1 cellular context compared by ENCODE assay signal in genomic region chr2:42116195-42117181, GRCh38.
TF ChIP-seq lines count a peak whose summit lies in the region.

No MANE protein-coding gene starts in this region.

TF ChIP-seq in HepG2, 621 proteins besides CTCF, POLR2A, EP300 and RAD21 (continued from another document and continues in another):
- TF ChIP-seq, protein P1, sequence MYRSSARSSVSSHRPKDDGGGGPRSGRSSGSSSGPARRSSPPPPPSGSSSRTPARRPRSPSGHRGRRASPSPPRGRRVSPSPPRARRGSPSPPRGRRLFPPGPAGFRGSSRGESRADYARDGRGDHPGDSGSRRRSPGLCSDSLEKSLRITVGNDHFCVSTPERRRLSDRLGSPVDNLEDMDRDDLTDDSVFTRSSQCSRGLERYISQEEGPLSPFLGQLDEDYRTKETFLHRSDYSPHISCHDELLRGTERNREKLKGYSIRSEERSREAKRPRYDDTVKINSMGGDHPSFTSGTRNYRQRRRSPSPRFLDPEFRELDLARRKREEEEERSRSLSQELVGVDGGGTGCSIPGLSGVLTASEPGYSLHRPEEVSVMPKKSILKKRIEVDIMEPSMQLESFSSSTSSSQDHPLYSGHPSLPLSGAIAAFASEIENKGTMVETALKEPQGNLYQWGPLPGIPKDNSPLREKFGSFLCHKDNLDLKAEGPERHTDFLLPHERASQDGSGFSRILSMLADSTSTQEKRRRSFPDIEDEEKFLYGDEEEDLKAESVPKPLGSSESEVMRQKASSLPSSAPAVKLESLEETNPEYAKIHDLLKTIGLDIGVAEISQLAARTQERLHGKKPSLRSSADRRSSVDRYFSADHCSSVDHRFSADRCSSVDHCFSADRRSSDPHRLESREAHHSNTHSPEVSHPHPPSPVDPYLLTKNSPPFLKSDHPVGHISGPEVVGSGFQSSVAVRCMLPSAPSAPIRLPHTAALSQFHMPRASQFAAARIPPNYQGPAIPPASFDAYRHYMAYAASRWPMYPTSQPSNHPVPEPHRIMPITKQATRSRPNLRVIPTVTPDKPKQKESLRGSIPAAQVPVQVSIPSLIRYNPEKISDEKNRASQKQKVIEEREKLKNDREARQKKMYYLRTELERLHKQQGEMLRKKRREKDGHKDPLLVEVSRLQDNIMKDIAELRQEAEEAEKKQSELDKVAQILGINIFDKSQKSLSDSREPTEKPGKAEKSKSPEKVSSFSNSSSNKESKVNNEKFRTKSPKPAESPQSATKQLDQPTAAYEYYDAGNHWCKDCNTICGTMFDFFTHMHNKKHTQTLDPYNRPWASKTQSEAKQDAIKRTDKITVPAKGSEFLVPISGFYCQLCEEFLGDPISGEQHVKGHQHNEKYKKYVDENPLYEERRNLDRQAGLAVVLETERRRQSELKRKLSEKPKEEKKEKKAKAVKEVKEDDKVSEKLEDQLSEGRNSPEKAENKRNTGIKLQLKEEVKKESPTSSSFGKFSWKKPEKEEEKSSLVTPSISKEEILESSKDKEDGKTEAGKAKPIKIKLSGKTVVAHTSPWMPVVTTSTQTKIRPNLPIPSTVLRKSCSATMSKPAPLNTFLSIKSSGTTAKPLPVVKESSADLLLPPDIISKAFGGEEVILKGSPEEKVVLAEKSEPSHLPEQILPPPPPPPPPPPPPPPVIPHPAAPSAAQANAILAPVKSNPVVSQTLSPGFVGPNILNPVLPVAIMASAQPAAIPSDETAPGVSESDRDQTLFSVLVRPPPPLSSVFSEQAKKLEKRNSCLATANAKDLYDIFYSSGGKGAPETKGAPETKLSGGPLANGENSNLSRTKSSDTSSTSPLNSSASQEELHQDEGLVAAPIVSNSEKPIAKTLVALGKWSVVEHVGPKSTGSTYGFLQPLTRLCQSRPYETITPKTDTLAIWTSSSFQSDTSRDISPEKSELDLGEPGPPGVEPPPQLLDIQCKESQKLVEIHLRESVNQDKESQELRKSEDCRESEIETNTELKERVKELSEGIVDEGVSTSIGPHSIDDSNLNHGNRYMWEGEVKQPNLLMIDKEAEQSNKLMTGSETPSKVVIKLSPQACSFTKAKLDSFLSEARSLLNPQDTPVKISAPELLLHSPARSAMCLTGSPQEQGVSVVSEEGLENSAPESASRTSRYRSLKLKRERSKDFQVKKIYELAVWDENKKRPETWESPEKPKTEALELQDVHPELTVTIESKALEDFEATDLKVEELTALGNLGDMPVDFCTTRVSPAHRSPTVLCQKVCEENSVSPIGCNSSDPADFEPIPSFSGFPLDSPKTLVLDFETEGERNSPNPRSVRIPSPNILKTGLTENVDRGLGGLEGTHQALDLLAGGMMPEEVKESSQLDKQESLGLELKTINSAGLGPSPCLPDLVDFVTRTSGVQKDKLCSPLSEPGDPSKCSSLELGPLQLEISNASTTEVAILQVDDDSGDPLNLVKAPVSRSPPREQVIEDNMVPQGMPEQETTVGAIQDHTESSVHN (CRISPR knock-in tag; IDR thresholded peaks at IDR 0.05): no peak
- TF ChIP-seq ZNF143 (CRISPR knock-in tag; IDR thresholded peaks at IDR 0.05): no peak
- TF ChIP-seq TFDP2 (CRISPR knock-in tag; IDR thresholded peaks at IDR 0.05): peak; percentile 34; the same call in 1 of the 2 replicates
- TF ChIP-seq KDM5B (CRISPR knock-in tag; IDR thresholded peaks at IDR 0.05; ENCODE audit: borderline replicate concordance): no peak
- TF ChIP-seq KMT2A (CRISPR knock-in tag; IDR thresholded peaks at IDR 0.05): no peak
- TF ChIP-seq ZNF83 (CRISPR knock-in tag; IDR thresholded peaks at IDR 0.05; ENCODE audit: borderline replicate concordance): no peak
- TF ChIP-seq ZNF781 (CRISPR knock-in tag; IDR thresholded peaks at IDR 0.05; ENCODE audit: borderline replicate concordance, not compliant biosample characterization): no peak
- no peak; the same call in 1 of the 2 replicates for TF ChIP-seq MBD4 (IDR thresholded peaks at IDR 0.05; ENCODE audit: borderline replicate concordance, low read length)
- TF ChIP-seq ZBTB7B (CRISPR knock-in tag; IDR thresholded peaks at IDR 0.05): no peak
- peak; percentile 85 for TF ChIP-seq TFE3 (CRISPR knock-in tag; IDR thresholded peaks at IDR 0.05)
- TF ChIP-seq MTF1 (CRISPR knock-in tag; IDR thresholded peaks at IDR 0.05): no peak
- TF ChIP-seq TCF7 (IDR thresholded peaks at IDR 0.05; ENCODE audit: low read depth): peak; percentile 94
- no peak for TF ChIP-seq ZNF530 (CRISPR knock-in tag; IDR thresholded peaks at IDR 0.05; ENCODE audit: low read depth)
- no peak for TF ChIP-seq ZNF75D (CRISPR knock-in tag; IDR thresholded peaks at IDR 0.05; ENCODE audit: borderline replicate concordance)
- no peak for TF ChIP-seq SP1 (IDR thresholded peaks at IDR 0.05)
- TF ChIP-seq SP1 (CRISPR knock-in tag; IDR thresholded peaks at IDR 0.05): no peak
- peak; percentile 46; the same call in 1 of the 2 replicates for TF ChIP-seq YEATS4 (CRISPR knock-in tag; IDR thresholded peaks at IDR 0.05; ENCODE audit: borderline replicate concordance)
- no peak for TF ChIP-seq ZNF382 (CRISPR knock-in tag; IDR thresholded peaks at IDR 0.05; ENCODE audit: borderline replicate concordance)
- peak; percentile 97 for TF ChIP-seq ZNF629 (CRISPR knock-in tag; conservative IDR thresholded peaks at IDR 0.05)
- no peak; the same call in 1 of the 2 replicates for TF ChIP-seq ZNF556 (CRISPR knock-in tag; IDR thresholded peaks at IDR 0.05; ENCODE audit: borderline replicate concordance)
- TF ChIP-seq, protein P2, sequence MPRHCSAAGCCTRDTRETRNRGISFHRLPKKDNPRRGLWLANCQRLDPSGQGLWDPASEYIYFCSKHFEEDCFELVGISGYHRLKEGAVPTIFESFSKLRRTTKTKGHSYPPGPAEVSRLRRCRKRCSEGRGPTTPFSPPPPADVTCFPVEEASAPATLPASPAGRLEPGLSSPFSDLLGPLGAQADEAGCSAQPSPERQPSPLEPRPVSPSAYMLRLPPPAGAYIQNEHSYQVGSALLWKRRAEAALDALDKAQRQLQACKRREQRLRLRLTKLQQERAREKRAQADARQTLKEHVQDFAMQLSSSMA (CRISPR knock-in tag; IDR thresholded peaks at IDR 0.05): no peak
- 0 out of 2 replicates have a peak, but pooled peaks have one; percentile 62 for TF ChIP-seq ZSCAN20 (CRISPR knock-in tag; IDR thresholded peaks at IDR 0.05; ENCODE audit: borderline replicate concordance)
- TF ChIP-seq USF2 (IDR thresholded peaks at IDR 0.05; ENCODE audit: low read depth, low read length): no peak
- no peak for TF ChIP-seq USF2 (CRISPR knock-in tag; IDR thresholded peaks at IDR 0.05; ENCODE audit: borderline replicate concordance)
- no peak for TF ChIP-seq FOXP1 (IDR thresholded peaks at IDR 0.05)
- peak; percentile 87 for TF ChIP-seq FOXP1 (CRISPR knock-in tag; IDR thresholded peaks at IDR 0.05)
- TF ChIP-seq RNF219 (CRISPR knock-in tag; IDR thresholded peaks at IDR 0.05): no peak
- TF ChIP-seq FOXC1 (CRISPR knock-in tag; IDR thresholded peaks at IDR 0.05; ENCODE audit: borderline replicate concordance): no peak
- TF ChIP-seq XRCC5 (optimal IDR thresholded peaks at IDR 0.05; ENCODE audit: low read length): no peak
- TF ChIP-seq ZNF512 (CRISPR knock-in tag; IDR thresholded peaks at IDR 0.05): no peak
- no peak for TF ChIP-seq GRHL1 (CRISPR knock-in tag; conservative IDR thresholded peaks at IDR 0.05)
- peak; percentile 31; the same call in 1 of the 2 replicates for TF ChIP-seq ZBTB21 (CRISPR knock-in tag; IDR thresholded peaks at IDR 0.05)
- TF ChIP-seq, protein P3, sequence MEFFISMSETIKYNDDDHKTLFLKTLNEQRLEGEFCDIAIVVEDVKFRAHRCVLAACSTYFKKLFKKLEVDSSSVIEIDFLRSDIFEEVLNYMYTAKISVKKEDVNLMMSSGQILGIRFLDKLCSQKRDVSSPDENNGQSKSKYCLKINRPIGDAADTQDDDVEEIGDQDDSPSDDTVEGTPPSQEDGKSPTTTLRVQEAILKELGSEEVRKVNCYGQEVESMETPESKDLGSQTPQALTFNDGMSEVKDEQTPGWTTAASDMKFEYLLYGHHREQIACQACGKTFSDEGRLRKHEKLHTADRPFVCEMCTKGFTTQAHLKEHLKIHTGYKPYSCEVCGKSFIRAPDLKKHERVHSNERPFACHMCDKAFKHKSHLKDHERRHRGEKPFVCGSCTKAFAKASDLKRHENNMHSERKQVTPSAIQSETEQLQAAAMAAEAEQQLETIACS (CRISPR knock-in tag; IDR thresholded peaks at IDR 0.05): no peak
- TF ChIP-seq ZFP37 (CRISPR knock-in tag; IDR thresholded peaks at IDR 0.05; ENCODE audit: borderline replicate concordance): no peak
- TF ChIP-seq ZNF274 (CRISPR knock-in tag; IDR thresholded peaks at IDR 0.05): no peak
